Comparison of ENCODE assay signal across 1 cellular context in the genomic region with DNA sequence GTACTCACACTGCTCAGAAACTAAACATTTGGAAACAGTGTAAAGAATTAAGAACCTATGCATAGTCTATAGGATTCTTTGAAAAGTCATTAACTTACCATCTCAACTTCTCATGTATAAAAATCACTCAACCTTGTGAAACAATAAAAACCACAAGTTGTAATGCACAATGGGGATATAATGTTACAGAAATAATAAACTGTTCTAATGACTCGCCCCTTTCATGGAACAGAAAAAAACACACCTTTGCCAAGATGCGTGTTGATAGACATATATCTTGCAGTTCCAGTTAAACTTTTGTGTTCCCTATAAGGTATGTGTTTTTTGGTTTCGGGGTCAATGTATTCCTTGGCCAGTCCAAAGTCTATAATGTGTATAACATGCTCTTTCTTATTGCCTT.
TF ChIP-seq lines count a peak whose summit lies in the region.

No MANE protein-coding gene starts in this region.

TF ChIP-seq in IMR-90, 13 proteins besides CTCF, POLR2A, EP300 and RAD21 (continued from another document):
- no peak for TF ChIP-seq BHLHE40 (IDR thresholded peaks at IDR 0.05; ENCODE audit: low read depth, low read length)
- TF ChIP-seq, protein P1, sequence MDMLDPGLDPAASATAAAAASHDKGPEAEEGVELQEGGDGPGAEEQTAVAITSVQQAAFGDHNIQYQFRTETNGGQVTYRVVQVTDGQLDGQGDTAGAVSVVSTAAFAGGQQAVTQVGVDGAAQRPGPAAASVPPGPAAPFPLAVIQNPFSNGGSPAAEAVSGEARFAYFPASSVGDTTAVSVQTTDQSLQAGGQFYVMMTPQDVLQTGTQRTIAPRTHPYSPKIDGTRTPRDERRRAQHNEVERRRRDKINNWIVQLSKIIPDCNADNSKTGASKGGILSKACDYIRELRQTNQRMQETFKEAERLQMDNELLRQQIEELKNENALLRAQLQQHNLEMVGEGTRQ (IDR thresholded peaks at IDR 0.05; ENCODE audit: low read depth, low read length): no peak
- TF ChIP-seq MAFK (IDR thresholded peaks at IDR 0.05; ENCODE audit: low read depth, low read length): no peak
- TF ChIP-seq CHD1 (IDR thresholded peaks at IDR 0.05; ENCODE audit: low read depth, low read length): no peak
TF ChIP-seq in IMR-90: peak in this region for 0.
